In the genomic region with DNA sequence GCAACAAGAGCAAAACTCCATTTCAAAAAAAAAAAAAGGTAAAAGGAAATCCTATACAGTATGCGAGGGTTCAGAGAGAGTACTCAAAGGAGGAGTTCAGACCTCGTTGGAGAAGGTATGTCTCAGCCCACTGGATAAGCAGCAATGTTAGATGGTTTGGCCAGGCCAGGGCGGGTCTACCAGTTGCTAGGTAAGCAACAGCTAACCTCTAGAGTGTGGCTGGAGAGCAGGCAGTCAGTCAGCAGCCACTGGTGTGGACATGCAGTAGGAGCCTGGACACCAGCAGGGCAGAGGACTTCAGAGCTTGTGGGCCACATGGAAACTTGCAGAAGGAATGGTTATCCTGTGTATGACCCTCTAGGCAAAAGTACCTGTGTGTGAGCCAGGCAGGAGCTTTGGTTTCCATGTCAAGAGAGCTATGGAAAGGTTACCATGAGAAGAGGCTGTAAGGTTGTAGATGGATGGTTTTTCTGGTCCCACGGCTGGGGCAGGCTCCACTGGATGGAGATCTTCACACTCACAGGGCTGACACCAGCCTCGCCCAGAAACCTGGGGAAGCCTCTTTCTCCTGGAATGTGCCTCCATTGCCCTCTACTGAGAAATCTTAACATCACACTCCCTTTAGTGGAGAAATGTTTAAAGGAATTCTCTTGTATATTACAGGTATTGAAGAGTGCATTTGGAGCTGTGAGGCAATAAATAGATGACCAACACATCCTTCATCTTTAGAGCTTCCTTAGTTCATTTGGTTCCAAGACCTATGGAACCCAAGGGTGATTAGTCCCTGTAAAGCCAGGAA, we compare ENCODE assay signal across 10 cellular contexts.
DNase-seq lines count a peak whose midpoint lies in the region; ATAC-seq and TF ChIP-seq lines count a peak whose summit lies in the region.
"Had no signal": no experiment of that assay in that cellular context is flagged by ENCODE, and none has a peak within 500 bp of the region (broad histone marks: within the 10 kb centered on the region; RNA-seq: fewer than 3 reads in every experiment).

No MANE protein-coding gene starts in this region.

- no peaks in the 10 kb centered on the region for H3K36me3 Mint-ChIP-seq in chondrocyte (ENCODE audit: low read depth)
- H3K36me3 Mint-ChIP-seq in osteocyte (ENCODE audit: unreplicated experiment), result no peaks in the 10 kb centered on the region
- no peaks in the 10 kb centered on the region for H3K36me3 Mint-ChIP-seq in glutamatergic neuron (ENCODE audit: unreplicated experiment)

- no peaks in the 10 kb centered on the region for H4K20me1 ChIP-seq in Loucy (ENCODE audit: insufficient read depth, low read length, poor library complexity, severe bottlenecking)

- H3K4me1 Mint-ChIP-seq in chondrocyte (ENCODE audit: low read depth), result no peaks in the 10 kb centered on the region
- no peaks in the 10 kb centered on the region for H3K4me1 Mint-ChIP-seq in osteocyte (ENCODE audit: unreplicated experiment)
- no peaks in the 10 kb centered on the region for H3K4me1 Mint-ChIP-seq in glutamatergic neuron (ENCODE audit: low read depth, unreplicated experiment)

- no peaks in the 10 kb centered on the region for H3K36me3 ChIP-seq in Loucy (ENCODE audit: insufficient read depth, low read length)

- H3K4me3 Mint-ChIP-seq in chondrocyte (ENCODE audit: unreplicated experiment), result no peak overlapping the region
- H3K4me3 Mint-ChIP-seq in osteocyte (ENCODE audit: unreplicated experiment), result no peak overlapping the region
- H3K4me3 Mint-ChIP-seq in glutamatergic neuron (ENCODE audit: unreplicated experiment), result no peak overlapping the region

- H3K9ac ChIP-seq in Loucy (ENCODE audit: low read depth, low read length, poor library complexity, severe bottlenecking), result no peak overlapping the region

- ATAC-seq in GM19397 (IDR thresholded peaks at IDR 0.05; ENCODE audit: unreplicated experiment), result no peak

- H3K27ac Mint-ChIP-seq in chondrocyte (ENCODE audit: unreplicated experiment) (no peak overlapping the region), osteocyte (ENCODE audit: unreplicated experiment) (no peak overlapping the region), glutamatergic neuron (ENCODE audit: unreplicated experiment) (no peak overlapping the region)

- H3K27me3 ChIP-seq in Loucy (ENCODE audit: insufficient read depth, low read length, poor library complexity, severe bottlenecking), result no peaks in the 10 kb centered on the region

- peaks cover 3% of the 10 kb centered on the region for H3K4me1 ChIP-seq in Loucy (ENCODE audit: insufficient read depth, low read length, poor library complexity, severe bottlenecking)

- no peaks in the 10 kb centered on the region for H3F3A ChIP-seq in Loucy (ENCODE audit: low read depth)

- no peaks in the 10 kb centered on the region for H3K9me3 ChIP-seq in Loucy (ENCODE audit: insufficient read depth, low read depth, low read length)

- H2AFZ ChIP-seq in Loucy (ENCODE audit: low read length), result no peak overlapping the region

- no peak overlapping the region for H3K4me3 ChIP-seq in Loucy (ENCODE audit: low read length, poor library complexity, severe bottlenecking)

- H3K9me2 ChIP-seq in Loucy (replicated peaks; ENCODE audit: low read depth, low read length), result no peaks in the 10 kb centered on the region

- DNase-seq in DMS 273 (lab: John Stamatoyannopoulos, UW; ENCODE audit: unreplicated experiment) (peak; percentile 15), DMS 273 treated with DMSO at 0.1 percent for 48 hours (lab: John Stamatoyannopoulos, UW) (no peak), chondrocyte (ENCODE audit: low spot score) (no peak), osteocyte (ENCODE audit: extremely low spot score, unreplicated experiment) (no peak), NCI-H187 treated with DMSO at 0.1 percent for 48 hours (lab: John Stamatoyannopoulos, UW) (no peak), glutamatergic neuron (no peak)
- DNase-seq: retina; stimulated activated CD8-positive, alpha-beta memory T cell treated with anti-CD3 and anti-CD28 coated beads, Interleukin-4, amount 100 ng/mL, for 48 hours had no signal

- H3K9me3 Mint-ChIP-seq in chondrocyte (ENCODE audit: low read depth) (no peaks in the 10 kb centered on the region), osteocyte (ENCODE audit: unreplicated experiment) (no peaks in the 10 kb centered on the region), glutamatergic neuron (ENCODE audit: unreplicated experiment) (no peaks in the 10 kb centered on the region)

- H3K79me2 ChIP-seq in Loucy (ENCODE audit: insufficient read depth, low read length), result no peaks in the 10 kb centered on the region

- TF ChIP-seq CTCF in Loucy (conservative IDR thresholded peaks at IDR 0.05; ENCODE audit: low read length) (peak; percentile 66), chondrocyte (IDR thresholded peaks at IDR 0.05) (peak; percentile 62), osteocyte (IDR thresholded peaks at IDR 0.05) (peak; percentile 31), glutamatergic neuron (IDR thresholded peaks at IDR 0.05; ENCODE audit: partially characterized antibody, unreplicated experiment) (no peak)

- H3K4me2 ChIP-seq in Loucy (ENCODE audit: low read depth, low read length, poor library complexity, severe bottlenecking), result no peak overlapping the region

- no peaks in the 10 kb centered on the region for H3K27me3 Mint-ChIP-seq in chondrocyte (ENCODE audit: low read depth)
- H3K27me3 Mint-ChIP-seq in osteocyte (ENCODE audit: unreplicated experiment), result peaks cover 10% of the 10 kb centered on the region
- H3K27me3 Mint-ChIP-seq in glutamatergic neuron (ENCODE audit: unreplicated experiment), result no peaks in the 10 kb centered on the region
